ENCODE assay signal across 27 cellular contexts in the genomic region with DNA sequence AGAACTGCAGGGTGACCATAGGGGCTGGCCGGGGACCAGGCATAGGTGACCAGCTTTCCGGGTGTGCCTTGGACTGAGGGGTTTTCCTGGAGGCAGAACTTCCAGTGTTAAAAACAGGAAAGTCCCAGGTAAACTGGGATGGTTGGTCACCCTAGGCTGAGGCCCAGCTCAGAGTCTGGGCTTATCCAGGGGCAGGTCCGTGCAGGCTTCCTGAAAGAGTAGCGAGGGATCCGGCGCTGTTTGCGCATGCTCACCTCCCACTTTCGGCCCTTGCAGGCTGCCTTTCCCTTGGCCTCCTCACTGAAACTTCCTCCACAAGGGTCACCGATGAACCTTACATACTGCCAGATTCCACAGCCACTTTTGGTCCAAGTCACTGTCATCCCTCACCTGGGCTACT.
"Had no signal": no experiment of that assay in that cellular context is flagged by ENCODE, and none has a peak within 500 bp of the region (broad histone marks: within the 10 kb centered on the region; RNA-seq: fewer than 3 reads in every experiment).

No MANE protein-coding gene starts in this region.

- H3K4me3 ChIP-seq: colonic mucosa, gastrocnemius medialis, hepatocyte, left lung, mucosa of descending colon, prostate gland, right atrium auricular region, smooth muscle cell, thoracic aorta, tibial nerve, upper lobe of left lung, uterus had no signal

- H3K4me1 ChIP-seq: colonic mucosa, gastrocnemius medialis, left lung, prostate gland, right atrium auricular region, tibial nerve, upper lobe of left lung, uterus had no signal

- H3K9me3 ChIP-seq: colonic mucosa, gastrocnemius medialis, left lung, mucosa of descending colon, prostate gland, right atrium auricular region, thoracic aorta, upper lobe of left lung, uterus had no signal

- FAIRE-seq: endometrium had no signal

- H3K79me2 ChIP-seq: hepatocyte had no signal

- H2AFZ ChIP-seq: hepatocyte had no signal

- DNase-seq: colonic mucosa; dermis blood vessel endothelial cell; effector memory CD4-positive, alpha-beta T cell; erythroblast; gastrocnemius medialis; left cardiac atrium; left lung; mesenchymal stem cell; mucosa of descending colon; naive B cell; stimulated activated CD4-positive, alpha-beta T cell treated with anti-CD3 and anti-CD28 coated beads, Interleukin-12 subunit alpha, Interleukin-12 subunit beta, amount 100 ng/mL, for 4 hours; stimulated activated CD4-positive, alpha-beta T cell treated with anti-CD3 and anti-CD28 coated beads, Interleukin-1b, Interleukin-23, amount 100 ng/mL, for 48 hours; stimulated activated CD4-positive, alpha-beta T cell treated with anti-CD3 and anti-CD28 coated beads, Interleukin-4, amount 100 ng/mL, for 1 hour; stimulated activated CD8-positive, alpha-beta memory T cell treated with anti-CD3 and anti-CD28 coated beads, Interleukin-4, amount 100 ng/mL, for 48 hours; stimulated activated naive CD4-positive, alpha-beta T cell; stimulated activated naive CD8-positive, alpha-beta T cell treated with anti-CD3 and anti-CD28 coated beads, Interleukin-15, amount 100 ng/mL, for 72 hours; upper lobe of left lung; uterus had no signal

- H3K27ac ChIP-seq: colonic mucosa, gastrocnemius medialis, hepatocyte, left lung, prostate gland, right atrium auricular region, thoracic aorta, tibial nerve, upper lobe of left lung, uterus had no signal

- H3K36me3 ChIP-seq: colonic mucosa, gastrocnemius medialis, left lung, prostate gland, right atrium auricular region, thoracic aorta, tibial nerve, upper lobe of left lung, uterus had no signal

- H3K27me3 ChIP-seq: colonic mucosa, gastrocnemius medialis, hepatocyte, left lung, right atrium auricular region, tibial nerve, upper lobe of left lung, uterus had no signal

- H3K4me2 ChIP-seq: hepatocyte, smooth muscle cell had no signal

- ATAC-seq: gastrocnemius medialis; left cardiac atrium; left lung; mucosa of descending colon; natural killer cell treated with Interleukin-12 subunit alpha and Interleukin-12 subunit beta and Interleukin-15 and Interleukin-18, amount 100 ng/mL, for 72 hours; sciatic nerve; stimulated activated naive CD8-positive, alpha-beta T cell treated with anti-CD3 and anti-CD28 coated beads, Interleukin-15, amount 100 ng/mL, for 72 hours had no signal
